Comparison of ENCODE assay signal across 27 cellular contexts in the genomic region with DNA sequence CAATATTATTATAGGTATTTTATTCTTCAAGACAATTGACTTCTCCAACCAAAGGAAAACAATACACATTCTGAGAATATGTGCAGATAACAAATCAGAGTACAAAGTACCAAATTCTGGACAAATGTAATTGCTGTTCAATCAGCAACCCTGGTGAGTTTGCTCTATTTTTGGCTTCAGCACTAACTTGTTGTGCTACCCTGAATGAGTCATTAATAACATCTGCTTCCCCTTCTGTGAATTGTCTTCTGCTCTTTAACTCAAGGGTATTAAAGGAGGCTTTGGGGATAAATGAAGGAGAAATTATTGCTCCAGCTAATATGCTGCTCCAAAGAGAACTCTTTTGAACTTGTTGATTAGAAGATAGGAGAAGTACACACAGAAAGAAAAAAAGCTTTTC.
A peak's percentile ranks its signal among the peaks of the same experiment; 100 is the strongest.
DNase-seq lines count a peak whose midpoint lies in the region; FAIRE-seq and TF ChIP-seq lines count a peak whose summit lies in the region.
"Had no signal": no experiment of that assay in that cellular context is flagged by ENCODE, and none has a peak within 500 bp of the region (broad histone marks: within the 10 kb centered on the region; RNA-seq: fewer than 3 reads in every experiment).

No MANE protein-coding gene starts in this region.

- no peak overlapping the region for H3K27ac ChIP-seq in keratinocyte (ENCODE audit: control insufficient read depth, insufficient read depth, low read length)
- no peak overlapping the region for H3K27ac ChIP-seq in OCI-LY7 (ENCODE audit: low read depth, low read length, poor library complexity, severe bottlenecking)
- H3K27ac ChIP-seq: cardiac muscle cell, prostate gland, RWPE1, SK-N-MC, uterus, VCaP had no signal

- H4K20me1 ChIP-seq in keratinocyte (ENCODE audit: control insufficient read depth, extremely low read depth, insufficient read depth, low read length): no peaks in the 10 kb centered on the region
- no peaks in the 10 kb centered on the region for H4K20me1 ChIP-seq in OCI-LY7 (ENCODE audit: insufficient read depth, low read length)

- no peaks in the 10 kb centered on the region for H3K9me3 ChIP-seq in keratinocyte (ENCODE audit: control insufficient read depth, low read depth, low read length)
- no peaks in the 10 kb centered on the region for H3K9me3 ChIP-seq in Caco-2
- H3K9me3 ChIP-seq in OCI-LY7 (ENCODE audit: low read length): no peaks in the 10 kb centered on the region
- H3K9me3 ChIP-seq: mucosa of descending colon, prostate gland, uterus had no signal

- H3K79me2 ChIP-seq in keratinocyte (ENCODE audit: control insufficient read depth, insufficient read depth, low read length) (no peaks in the 10 kb centered on the region), OCI-LY7 (ENCODE audit: insufficient read depth, low read depth, low read length) (no peaks in the 10 kb centered on the region)

- H3K36me3 ChIP-seq in keratinocyte (ENCODE audit: control insufficient read depth in 2 of 2, extremely low read depth in 1 of 2, insufficient read depth in 2 of 2, low read length in 2 of 2) (no peaks in the 10 kb centered on the region), Caco-2 (ENCODE audit: control insufficient read depth, insufficient read depth, low read length) (no peaks in the 10 kb centered on the region), OCI-LY7 (ENCODE audit: insufficient read depth, low read length) (no peaks in the 10 kb centered on the region)
- H3K36me3 ChIP-seq: cardiac muscle cell, prostate gland, uterus had no signal

- H2AFZ ChIP-seq in keratinocyte (ENCODE audit: control insufficient read depth, low read length) (no peak overlapping the region), OCI-LY7 (ENCODE audit: low read length) (no peak overlapping the region)

- DNase-seq in DMS79 (lab: John Stamatoyannopoulos, UW) (peak; percentile 71), LHCN-M2 (ENCODE audit: low read depth) (peak; percentile 37), brain pericyte (ENCODE audit: low read depth, low spot score) (peak; percentile 29), keratinocyte (ENCODE audit: low read depth, low spot score) (no peak), NCI-H2227 (lab: John Stamatoyannopoulos, UW; ENCODE audit: unreplicated experiment) (no peak), Caco-2 (no peak), OCI-LY7 (ENCODE audit: low spot score) (no peak)
- DNase-seq in activated CD4-positive, alpha-beta memory T cell treated with anti-CD3 and anti-CD28 coated beads, Interleukin-2, amount 10 ng/mL, durations not matched to agents 7 days and 5 days: no peak
- DNase-seq: activated CD4-positive, alpha-beta T cell treated with anti-CD3 and anti-CD28 coated beads, Interleukin-2, amount 10 ng/mL, durations not matched to agents 24 days and 14 days; activated effector memory CD4-positive, alpha-beta T cell treated with anti-CD3 and anti-CD28 coated beads, Interleukin-2, amount 50 U/mL, for 16 hours; DMS153; HFFc6; islet precursor cell; KG1; mucosa of descending colon; NCI-H187; NCI-H510A; stimulated activated CD4-positive, alpha-beta T cell treated with anti-CD3 and anti-CD28 coated beads, Interleukin-1b, Interleukin-23, amount 100 ng/mL, for 48 hours; T-helper 2 cell; uterus had no signal

- no peak overlapping the region for H3K9ac ChIP-seq in keratinocyte (ENCODE audit: control insufficient read depth, extremely low read depth, insufficient read depth, low read length)

- CTCF ChIA-PET in activated CD4-positive, alpha-beta memory T cell treated with anti-CD3 and anti-CD28 coated beads, Interleukin-2, amount 10 ng/mL, durations not matched to agents 7 days and 5 days (lab: Charles Lee): no interaction called here
- CTCF ChIA-PET in Caco-2 (lab: Charles Lee) (no interaction called here), OCI-LY7 (lab: Charles Lee; ENCODE audit: unreplicated experiment) (no interaction called here)

- dilution Hi-C loops in keratinocyte (cut with MboI; ENCODE audit: extremely low pct_ligation_motif_present, low sequenced_read_pairs): no loop called here

- H3K4me2 ChIP-seq in keratinocyte (ENCODE audit: control insufficient read depth, extremely low read depth, insufficient read depth, low read depth, low read length) (no peak overlapping the region), OCI-LY7 (ENCODE audit: low read length) (no peak overlapping the region)

- no peaks in the 10 kb centered on the region for H3K4me1 Mint-ChIP-seq in activated CD4-positive, alpha-beta memory T cell treated with anti-CD3 and anti-CD28 coated beads, Interleukin-2, amount 10 ng/mL, durations not matched to agents 7 days and 5 days
- H3K4me1 Mint-ChIP-seq in Caco-2 (ENCODE audit: low read depth, unreplicated experiment): no peaks in the 10 kb centered on the region
- H3K4me1 Mint-ChIP-seq: activated CD4-positive, alpha-beta T cell treated with anti-CD3 and anti-CD28 coated beads, Interleukin-2, amount 10 ng/mL, durations not matched to agents 24 days and 14 days; CD14-positive monocyte had no signal

- H3K4me3 Mint-ChIP-seq in activated CD4-positive, alpha-beta memory T cell treated with anti-CD3 and anti-CD28 coated beads, Interleukin-2, amount 10 ng/mL, durations not matched to agents 7 days and 5 days: no peak overlapping the region
- H3K4me3 Mint-ChIP-seq in Caco-2 (ENCODE audit: unreplicated experiment): no peak overlapping the region
- H3K4me3 Mint-ChIP-seq: activated CD4-positive, alpha-beta T cell treated with anti-CD3 and anti-CD28 coated beads, Interleukin-2, amount 10 ng/mL, durations not matched to agents 24 days and 14 days; CD14-positive monocyte; HFFc6 had no signal

- intact Hi-C loops in Caco-2 (cut with micrococcal nuclease; ENCODE audit: unreplicated experiment) (no loop called here), OCI-LY7 (cut with micrococcal nuclease; ENCODE audit: unreplicated experiment) (no loop called here)

- H3K36me3 Mint-ChIP-seq in activated CD4-positive, alpha-beta memory T cell treated with anti-CD3 and anti-CD28 coated beads, Interleukin-2, amount 10 ng/mL, durations not matched to agents 7 days and 5 days (ENCODE audit: low read depth): no peaks in the 10 kb centered on the region
- H3K36me3 Mint-ChIP-seq in Caco-2 (ENCODE audit: insufficient read depth, unreplicated experiment): no peaks in the 10 kb centered on the region
- H3K36me3 Mint-ChIP-seq: CD14-positive monocyte had no signal

- H3K27me3 Mint-ChIP-seq in activated CD4-positive, alpha-beta memory T cell treated with anti-CD3 and anti-CD28 coated beads, Interleukin-2, amount 10 ng/mL, durations not matched to agents 7 days and 5 days: no peaks in the 10 kb centered on the region
- peaks cover 6% of the 10 kb centered on the region for H3K27me3 Mint-ChIP-seq in Caco-2 (ENCODE audit: insufficient read depth, unreplicated experiment)
- H3K27me3 Mint-ChIP-seq: activated CD4-positive, alpha-beta T cell treated with anti-CD3 and anti-CD28 coated beads, Interleukin-2, amount 10 ng/mL, durations not matched to agents 24 days and 14 days had no signal

- no peak for TF ChIP-seq CTCF in keratinocyte (optimal IDR thresholded peaks at IDR 0.05 in 1 of 3, IDR thresholded peaks at IDR 0.05 in 1 of 3, conservative IDR thresholded peaks at IDR 0.05 in 1 of 3; ENCODE audit: extremely low read depth in 1 of 3, insufficient read depth in 2 of 3, low read length in 3 of 3)
- TF ChIP-seq CTCF in Caco-2 (IDR thresholded peaks at IDR 0.05; ENCODE audit: insufficient read depth in 1 of 2, low read depth in 1 of 2, low read length in 1 of 2, severe bottlenecking in 1 of 2, unreplicated experiment in 1 of 2): no peak
- no peak for TF ChIP-seq CTCF in OCI-LY7 (conservative IDR thresholded peaks at IDR 0.05; ENCODE audit: low read length)

- BruUV-seq in Caco-2 (replicated peaks; lab: Mats Ljungman, UMichigan): no TSS peak
- no TSS peak for BruUV-seq in OCI-LY7 (replicated peaks; lab: Mats Ljungman, UMichigan)

- H3K27me3 ChIP-seq in keratinocyte (ENCODE audit: control insufficient read depth, extremely low read depth, insufficient read depth, low read length) (no peaks in the 10 kb centered on the region), Caco-2 (replicated peaks; ENCODE audit: control insufficient read depth, insufficient read depth, low read length) (no peaks in the 10 kb centered on the region)
- H3K27me3 ChIP-seq: cardiac muscle cell, uterus had no signal

- peaks cover 4% of the 10 kb centered on the region for H3K4me1 ChIP-seq in keratinocyte (ENCODE audit: control insufficient read depth, extremely low read depth, insufficient read depth, low read length)
- H3K4me1 ChIP-seq in Caco-2: no peaks in the 10 kb centered on the region
- no peaks in the 10 kb centered on the region for H3K4me1 ChIP-seq in OCI-LY7 (ENCODE audit: insufficient read depth, low read length, poor library complexity, severe bottlenecking)
- H3K4me1 ChIP-seq: prostate gland, uterus had no signal

- H3K9me2 ChIP-seq in OCI-LY7 (ENCODE audit: insufficient read depth, low read length): no peaks in the 10 kb centered on the region

- H3K27ac Mint-ChIP-seq in activated CD4-positive, alpha-beta memory T cell treated with anti-CD3 and anti-CD28 coated beads, Interleukin-2, amount 10 ng/mL, durations not matched to agents 7 days and 5 days: no peak overlapping the region
- H3K27ac Mint-ChIP-seq in Caco-2 (ENCODE audit: unreplicated experiment): no peak overlapping the region
- H3K27ac Mint-ChIP-seq: activated CD4-positive, alpha-beta T cell treated with anti-CD3 and anti-CD28 coated beads, Interleukin-2, amount 10 ng/mL, durations not matched to agents 24 days and 14 days; CD14-positive monocyte; HFFc6 had no signal

- no peaks in the 10 kb centered on the region for H3K9me1 ChIP-seq in keratinocyte (ENCODE audit: control insufficient read depth, extremely low read depth, insufficient read depth, low read length)

- H3K9me3 Mint-ChIP-seq in activated CD4-positive, alpha-beta memory T cell treated with anti-CD3 and anti-CD28 coated beads, Interleukin-2, amount 10 ng/mL, durations not matched to agents 7 days and 5 days: no peaks in the 10 kb centered on the region
- H3K9me3 Mint-ChIP-seq in Caco-2 (ENCODE audit: unreplicated experiment): no peaks in the 10 kb centered on the region
- H3K9me3 Mint-ChIP-seq: activated CD4-positive, alpha-beta T cell treated with anti-CD3 and anti-CD28 coated beads, Interleukin-2, amount 10 ng/mL, durations not matched to agents 24 days and 14 days; CD14-positive monocyte had no signal

- POLR2A ChIA-PET in activated CD4-positive, alpha-beta memory T cell treated with anti-CD3 and anti-CD28 coated beads, Interleukin-2, amount 10 ng/mL, durations not matched to agents 7 days and 5 days (lab: Charles Lee): no interaction called here
- POLR2A ChIA-PET in Caco-2 (lab: Charles Lee) (no interaction called here), OCI-LY7 (lab: Charles Lee) (no interaction called here)

- peak; percentile 67 for FAIRE-seq in keratinocyte (lab: Jason Lieb, UNC)
- FAIRE-seq: frontal cortex had no signal

- H3K4me3 ChIP-seq in keratinocyte (ENCODE audit: control insufficient read depth in 2 of 3, extremely low read depth in 1 of 3, insufficient read depth in 2 of 3, low read depth in 1 of 3, low read length in 3 of 3) (no peak overlapping the region), Caco-2 (ENCODE audit: low read depth, low read length) (no peak overlapping the region), OCI-LY7 (ENCODE audit: low read depth, low read length, poor library complexity, severe bottlenecking) (no peak overlapping the region)
- H3K4me3 ChIP-seq: cardiac muscle cell, mucosa of descending colon, prostate gland, SK-N-MC, uterus had no signal

Comparison
In these comparisons a context has a peak if more than half of its experiments do, and no peak if none do; other contexts are left out.
1. DNase-seq: peak in DMS79 (single experiment), LHCN-M2 (single experiment) and brain pericyte (single experiment); none in keratinocyte (single experiment), activated CD4-positive, alpha-beta memory T cell treated with anti-CD3 and anti-CD28 coated beads, Interleukin-2, amount 10 ng/mL, durations not matched to agents 7 days and 5 days (single experiment), NCI-H2227 (single experiment), Caco-2 (0 of 2) and OCI-LY7 (single experiment).